In genomic region chr3:148648685-148649352, GRCh38 we compare ENCODE assay signal across 1 cellular context.
TF ChIP-seq lines count a peak whose summit lies in the region.

No MANE protein-coding gene starts in this region.

TF ChIP-seq in SK-N-SH treated with all-trans-retinoic acid at 6 μM for 48 hours, 23 proteins besides CTCF, POLR2A, EP300 and RAD21 (continued from another document):
- TF ChIP-seq TSHZ2 (CRISPR knock-in tag; IDR thresholded peaks at IDR 0.05), result no peak
- TF ChIP-seq ZNF8 (CRISPR knock-in tag; IDR thresholded peaks at IDR 0.05), result no peak
